ENCODE assay signal across 20 cellular contexts in genomic region chr2:71571945-71572344, GRCh38.
A peak's percentile ranks its signal among the peaks of the same experiment; 100 is the strongest.
DNase-seq lines count a peak whose midpoint lies in the region; ATAC-seq, FAIRE-seq and TF ChIP-seq lines count a peak whose summit lies in the region.
"Had no signal": no experiment of that assay in that cellular context is flagged by ENCODE, and none has a peak within 500 bp of the region (broad histone marks: within the 10 kb centered on the region; RNA-seq: fewer than 3 reads in every experiment).

No MANE protein-coding gene starts in this region.

- FAIRE-seq in GM12891 (lab: Jason Lieb, UNC) = peak; percentile 66
- FAIRE-seq: A549, D721Med, G401.6, GM12892, GM18507 had no signal

- H4K8ac ChIP-seq in neuronal stem cell (ENCODE audit: low read depth, low read length) (no peak overlapping the region), trophoblast cell (ENCODE audit: low read depth, low read length) (no peak overlapping the region)

- H3K14ac ChIP-seq in neuronal stem cell (ENCODE audit: low read length) = peak overlapping the region; percentile 90
- H3K14ac ChIP-seq in trophoblast cell (ENCODE audit: low read length) = no peak overlapping the region

- TF ChIP-seq EP300 in upper lobe of left lung (IDR thresholded peaks at IDR 0.05) = no peak

- H3K27ac ChIP-seq in neuronal stem cell (replicated peaks; ENCODE audit: low read length) = no peak overlapping the region
- no peak overlapping the region for H3K27ac ChIP-seq in trophoblast cell (ENCODE audit: low read depth, low read length)
- no peak overlapping the region for H3K27ac ChIP-seq in upper lobe of left lung
- H3K27ac ChIP-seq: 22Rv1; A549; BLaER1 treated with 17β-estradiol and CSF1 and Interleukin-3, amounts not matched to agents 10 nM and 100 nM; C4-2B had no signal

- H3K9me3 ChIP-seq in neuronal stem cell (replicated peaks in 1 of 2; ENCODE audit: control insufficient read depth in 2 of 2, insufficient read depth in 1 of 2, low read depth in 1 of 2, low read length in 2 of 2) (peaks cover 0 to 5% of the 10 kb centered on the region in 2 donors), trophoblast cell (ENCODE audit: insufficient read depth, low read depth, low read length) (peaks cover 14% of the 10 kb centered on the region), upper lobe of left lung (no peaks in the 10 kb centered on the region)
- H3K9me3 ChIP-seq: Caco-2 had no signal

- no peaks in the 10 kb centered on the region for H3K36me3 ChIP-seq in neuronal stem cell (replicated peaks in 1 of 2; ENCODE audit: control insufficient read depth in 2 of 2, insufficient read depth in 2 of 2, low read length in 2 of 2)
- H3K36me3 ChIP-seq in trophoblast cell (ENCODE audit: control insufficient read depth in 1 of 2, insufficient read depth in 2 of 2, low read length in 2 of 2) = peaks cover 25 to 41% of the 10 kb centered on the region in 2 experiments
- peaks cover 0 to 69% (median 27%) of the 10 kb centered on the region in 4 donors for H3K36me3 ChIP-seq in upper lobe of left lung

- H3K23ac ChIP-seq in neuronal stem cell (ENCODE audit: low read depth, low read length, poor library complexity) (no peak overlapping the region), trophoblast cell (ENCODE audit: low read length) (peak overlapping the region; percentile 52)

- H2AFZ ChIP-seq in neuronal stem cell (ENCODE audit: low read length) (no peak overlapping the region), trophoblast cell (ENCODE audit: insufficient read depth, low read length, poor library complexity) (no peak overlapping the region)

- ATAC-seq in upper lobe of left lung (ENCODE audit: low FRiP score in 2 of 2) = no peak
- ATAC-seq: A549; CD8-positive, alpha-beta T cell had no signal

- H4K91ac ChIP-seq in neuronal stem cell (ENCODE audit: low read depth, low read length, poor library complexity) (no peak overlapping the region), trophoblast cell (ENCODE audit: low read depth, low read length) (no peak overlapping the region)

- H3K9ac ChIP-seq in neuronal stem cell (ENCODE audit: low read depth, low read length, poor library complexity) (peak overlapping the region; percentile 83), trophoblast cell (ENCODE audit: low read length) (no peak overlapping the region)
- H3K9ac ChIP-seq: BLaER1 treated with 17β-estradiol and CSF1 and Interleukin-3, amounts not matched to agents 10 nM and 100 nM had no signal

- H3K4me3 ChIP-seq in neuronal stem cell (ENCODE audit: low read length in 2 of 2) (peak overlapping the region in 1 of 2 donors; percentile 12), trophoblast cell (ENCODE audit: low read depth, low read length) (no peak overlapping the region), upper lobe of left lung (no peak overlapping the region)
- H3K4me3 ChIP-seq: A549; BLaER1 treated with 17β-estradiol and CSF1 and Interleukin-3, amounts not matched to agents 10 nM and 100 nM had no signal

- no peaks in the 10 kb centered on the region for H3K79me2 ChIP-seq in trophoblast cell (ENCODE audit: control insufficient read depth, insufficient read depth, low read length, poor library complexity)

- TF ChIP-seq POLR2A in GM12891 (IDR thresholded peaks at IDR 0.05; ENCODE audit: low read depth, low read length) (no peak), upper lobe of left lung (IDR thresholded peaks at IDR 0.05) (no peak)

- no CpG with 5 or more reads among the region's 1 CpG for WGBS in neuronal stem cell (ENCODE audit: extremely low coverage in 2 of 2, insufficient read length in 2 of 2, insufficient replicate concordance in 1 of 2), 2 donors
- no CpG with 5 or more reads among the region's 1 CpG for WGBS in trophoblast cell (ENCODE audit: extremely low coverage, insufficient coverage, insufficient read length)
- WGBS in upper lobe of left lung, 2 donors = 67 to 88% methylated on average over 1 of the region's 1 CpG

- H3K4me1 ChIP-seq in neuronal stem cell (ENCODE audit: control insufficient read depth in 2 of 2, insufficient read depth in 1 of 2, low read depth in 1 of 2, low read length in 2 of 2) (no peaks in the 10 kb centered on the region), trophoblast cell (ENCODE audit: control insufficient read depth in 1 of 2, insufficient read depth in 2 of 2, low read length in 2 of 2) (no peaks in the 10 kb centered on the region), upper lobe of left lung (no peaks in the 10 kb centered on the region)
- H3K4me1 ChIP-seq: A549, Caco-2 had no signal

- H2BK5ac ChIP-seq in neuronal stem cell (ENCODE audit: low read length) (no peak overlapping the region), trophoblast cell (ENCODE audit: low read depth, low read length, poor library complexity) (no peak overlapping the region)

- H4K12ac ChIP-seq in trophoblast cell (ENCODE audit: low read depth, low read length) = no peak overlapping the region

- H3K4me2 ChIP-seq in neuronal stem cell (ENCODE audit: insufficient read depth, low read length, poor library complexity, severe bottlenecking) = no peak overlapping the region
- H3K4me2 ChIP-seq in trophoblast cell (ENCODE audit: low read length) = no peak overlapping the region
- H3K4me2 ChIP-seq: A549; BLaER1 treated with 17β-estradiol and CSF1 and Interleukin-3, amounts not matched to agents 10 nM and 100 nM had no signal

- H2BK15ac ChIP-seq in neuronal stem cell (ENCODE audit: low read length) = no peak overlapping the region

- H2BK120ac ChIP-seq in neuronal stem cell (ENCODE audit: low read depth, low read length) (no peak overlapping the region), trophoblast cell (ENCODE audit: insufficient read depth, low read length, poor library complexity) (no peak overlapping the region)

- H3K4ac ChIP-seq in neuronal stem cell (ENCODE audit: low read length) (no peak overlapping the region), trophoblast cell (ENCODE audit: low read depth, low read length) (no peak overlapping the region)

- H2BK12ac ChIP-seq in neuronal stem cell (ENCODE audit: low read length) = peak overlapping the region; percentile 16
- H2BK12ac ChIP-seq in trophoblast cell (ENCODE audit: low read length) = no peak overlapping the region

- DNase-seq in GM12891 (ENCODE audit: insufficient read length, low spot score) (no peak), neuronal stem cell (ENCODE audit: low spot score) (no peak), trophoblast cell (no peak), upper lobe of left lung (no peak), anterior cingulate cortex (lab: John Stamatoyannopoulos, UW) (no peak)
- DNase-seq: AML-193; Caco-2; Calu3; CD4-positive, alpha-beta T cell; CD8-positive, alpha-beta T cell; DMS79 treated with DMSO at 0.1 percent for 48 hours; GF-D8 had no signal

- no peak overlapping the region for H3K18ac ChIP-seq in neuronal stem cell (ENCODE audit: low read length)
- H3K18ac ChIP-seq in trophoblast cell (ENCODE audit: low read length) = no peak overlapping the region

- H3K79me1 ChIP-seq in neuronal stem cell (ENCODE audit: low read depth, low read length) = peaks cover 3% of the 10 kb centered on the region
- H3K79me1 ChIP-seq in trophoblast cell (ENCODE audit: low read length) = no peaks in the 10 kb centered on the region

- TF ChIP-seq CTCF in upper lobe of left lung (IDR thresholded peaks at IDR 0.05) = no peak

- H3K27me3 ChIP-seq in neuronal stem cell (ENCODE audit: control insufficient read depth in 3 of 3, insufficient read depth in 3 of 3, low read depth in 1 of 3, low read length in 3 of 3) (no peaks in the 10 kb centered on the region), trophoblast cell (ENCODE audit: insufficient read depth, low read length) (no peaks in the 10 kb centered on the region), upper lobe of left lung (no peaks in the 10 kb centered on the region)
- H3K27me3 ChIP-seq: BLaER1 treated with 17β-estradiol and CSF1 and Interleukin-3, amounts not matched to agents 10 nM and 100 nM had no signal

- no peak overlapping the region for H2AK5ac ChIP-seq in neuronal stem cell (ENCODE audit: low read depth, low read length)
- no peak overlapping the region for H2AK5ac ChIP-seq in trophoblast cell (ENCODE audit: low read length)

TF ChIP-seq in GM12891, 5 proteins besides CTCF, POLR2A, EP300 and RAD21:
- TF ChIP-seq POLR2AphosphoS5 (IDR thresholded peaks at IDR 0.05; ENCODE audit: low read depth, low read length) (no peak), PAX5 (IDR thresholded peaks at IDR 0.05; ENCODE audit: insufficient read depth, low read length, severe bottlenecking) (no peak), SPI1 (IDR thresholded peaks at IDR 0.05; ENCODE audit: low read depth, low read length) (no peak), POU2F2 (IDR thresholded peaks at IDR 0.05; ENCODE audit: low read depth, low read length) (no peak), TAF1 (IDR thresholded peaks at IDR 0.05; ENCODE audit: low read depth, low read length) (no peak)
